In genomic region chr7:10918093-10918590, GRCh38 we compare ENCODE assay signal across 19 cellular contexts.
"Had no signal": no experiment of that assay in that cellular context is flagged by ENCODE, and none has a peak within 500 bp of the region (broad histone marks: within the 10 kb centered on the region; RNA-seq: fewer than 3 reads in every experiment).

No MANE protein-coding gene starts in this region.

- H3K4me1 ChIP-seq: spleen, upper lobe of right lung had no signal

- H3K36me3 Mint-ChIP-seq: stimulated activated memory B cell treated with anti-CD40 and anti-IgM and Interleukin-4, amounts not matched to agents 10 μg/mL and 1 μg/mL and 100 μg/mL, for 72 hours had no signal

- H3K4me3 Mint-ChIP-seq: immature natural killer cell; naive thymus-derived CD4-positive, alpha-beta T cell; stimulated activated memory B cell treated with anti-CD40 and anti-IgM and Interleukin-4, amounts not matched to agents 10 μg/mL and 1 μg/mL and 100 μg/mL, for 72 hours; stimulated activated naive CD8-positive, alpha-beta T cell treated with anti-CD3 and anti-CD28 coated beads, Interleukin-15, Interleukin-2, amounts not matched to agents 100 ng/mL and 50 ng/mL, for 24 hours had no signal

- ATAC-seq: left cardiac atrium; naive thymus-derived CD4-positive, alpha-beta T cell; sciatic nerve; stimulated activated memory B cell treated with anti-CD40 and anti-IgM and Interleukin-4, amounts not matched to agents 10 μg/mL and 1 μg/mL and 100 μg/mL, for 72 hours; upper lobe of right lung had no signal

- H3K9me3 Mint-ChIP-seq: immature natural killer cell; stimulated activated memory B cell treated with anti-CD40 and anti-IgM and Interleukin-4, amounts not matched to agents 10 μg/mL and 1 μg/mL and 100 μg/mL, for 72 hours; stimulated activated naive CD8-positive, alpha-beta T cell treated with anti-CD3 and anti-CD28 coated beads, Interleukin-15, Interleukin-2, amounts not matched to agents 100 ng/mL and 50 ng/mL, for 24 hours had no signal

- H3K9me3 ChIP-seq: spleen, tibial artery, upper lobe of right lung had no signal

- DNase-seq: cortex of kidney; dorsolateral prefrontal cortex; effector CD8-positive, alpha-beta T cell; immature natural killer cell; kidney; left cardiac atrium; mesendoderm; naive thymus-derived CD4-positive, alpha-beta T cell; posterior cingulate gyrus; spleen; stimulated activated CD4-positive, alpha-beta T cell treated with anti-CD3 and anti-CD28 coated beads, Interleukin-15, amount 100 ng/mL, for 24 hours; stimulated activated CD4-positive, alpha-beta T cell treated with anti-CD3 and anti-CD28 coated beads, Interleukin-1b, Interleukin-23, amount 100 ng/mL, for 48 hours; stimulated activated CD4-positive, alpha-beta T cell treated with anti-CD3 and anti-CD28 coated beads, Interleukin-4, amount 100 ng/mL, for 24 hours; tibial artery; upper lobe of right lung had no signal

- H3K27ac ChIP-seq: dorsolateral prefrontal cortex, spleen, tibial artery, upper lobe of right lung had no signal

- H3K27me3 ChIP-seq: dorsolateral prefrontal cortex, spleen, tibial artery, upper lobe of right lung had no signal

- H3K27ac Mint-ChIP-seq: immature natural killer cell; naive thymus-derived CD4-positive, alpha-beta T cell; stimulated activated memory B cell treated with anti-CD40 and anti-IgM and Interleukin-4, amounts not matched to agents 10 μg/mL and 1 μg/mL and 100 μg/mL, for 72 hours; stimulated activated naive CD8-positive, alpha-beta T cell treated with anti-CD3 and anti-CD28 coated beads, Interleukin-15, Interleukin-2, amounts not matched to agents 100 ng/mL and 50 ng/mL, for 24 hours had no signal

- H3K4me3 ChIP-seq: dorsolateral prefrontal cortex, spleen, tibial artery, upper lobe of right lung had no signal

- H3K36me3 ChIP-seq: spleen, tibial artery, upper lobe of right lung had no signal

- H3K4me1 Mint-ChIP-seq: immature natural killer cell; stimulated activated memory B cell treated with anti-CD40 and anti-IgM and Interleukin-4, amounts not matched to agents 10 μg/mL and 1 μg/mL and 100 μg/mL, for 72 hours had no signal

- FAIRE-seq: frontal cortex, kidney had no signal
